15 cellular contexts compared by ENCODE assay signal in the genomic region with DNA sequence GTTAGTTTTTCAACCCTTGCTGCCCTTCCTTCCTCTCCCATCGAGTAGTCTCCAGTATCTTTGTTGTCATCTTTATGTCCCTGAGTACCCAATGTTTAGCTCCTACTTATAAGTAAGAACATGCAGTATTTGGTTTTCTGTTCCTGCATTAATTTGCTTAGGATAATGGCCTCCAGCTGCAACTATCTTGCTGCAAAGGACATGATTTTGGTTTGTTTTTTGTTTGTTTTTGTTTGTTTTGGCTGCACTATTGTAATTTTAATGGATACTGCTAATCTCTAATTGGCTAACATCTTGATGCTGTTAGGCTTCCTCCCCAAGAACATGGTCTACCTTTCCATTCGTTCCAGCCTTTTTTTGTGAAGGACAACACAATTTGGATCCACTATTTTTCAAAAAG. TPM values are rescaled to one million over a fixed set of nuclear protein-coding genes. Genes with fewer than 3 reads are reported as not detected.
DNase-seq lines count a peak whose midpoint lies in the region; ATAC-seq and TF ChIP-seq lines count a peak whose summit lies in the region.
"Had no signal": no experiment of that assay in that cellular context is flagged by ENCODE, and none has a peak within 500 bp of the region (broad histone marks: within the 10 kb centered on the region; RNA-seq: fewer than 3 reads in every experiment).

No MANE protein-coding gene starts in this region.

- no peak overlapping the region for H3K4me3 ChIP-seq in Loucy (ENCODE audit: low read length, poor library complexity, severe bottlenecking)

- H3K27me3 Mint-ChIP-seq in activated naive CD4-positive, alpha-beta T cell treated with anti-CD3 and anti-CD28 coated beads, Interleukin-2, amount 50 U/mL, for 24 hours, result no peaks in the 10 kb centered on the region
- H3K27me3 Mint-ChIP-seq in activated naive CD4-positive, alpha-beta T cell treated with anti-CD3 and anti-CD28 coated beads, Interleukin-2, amount 10 ng/mL, durations not matched to agents 7 days and 5 days, result peaks cover 4% of the 10 kb centered on the region
- no peaks in the 10 kb centered on the region for H3K27me3 Mint-ChIP-seq in activated CD4-positive, alpha-beta memory T cell treated with anti-CD3 and anti-CD28 coated beads, Interleukin-2, amount 10 ng/mL, durations not matched to agents 7 days and 5 days

- POLR2A ChIA-PET in activated CD4-positive, alpha-beta memory T cell treated with anti-CD3 and anti-CD28 coated beads, Interleukin-2, amount 10 ng/mL, durations not matched to agents 7 days and 5 days (lab: Charles Lee), result interaction anchor here (1.5 to 2.4 kb wide), 6 partner anchors 14 to 33 kb away, joined by 3 to 11 read pairs (median 6); a partner anchor contains a TSS

- no peak for TF ChIP-seq CTCF in Loucy (conservative IDR thresholded peaks at IDR 0.05; ENCODE audit: low read length)

- no peak for ATAC-seq in GM19351 (IDR thresholded peaks at IDR 0.05; ENCODE audit: unreplicated experiment)
- ATAC-seq: Panc1 had no signal

- no peaks in the 10 kb centered on the region for H3K36me3 ChIP-seq in Loucy (ENCODE audit: insufficient read depth, low read length)

- CTCF ChIA-PET in activated naive CD4-positive, alpha-beta T cell treated with anti-CD3 and anti-CD28 coated beads, Interleukin-2, amount 10 ng/mL, durations not matched to agents 7 days and 5 days (lab: Charles Lee), result interaction anchor here (1.0 kb wide), 1 partner anchor 67 kb away, joined by 3 read pairs; no protein-coding TSS in a partner anchor
- CTCF ChIA-PET in activated CD4-positive, alpha-beta memory T cell treated with anti-CD3 and anti-CD28 coated beads, Interleukin-2, amount 10 ng/mL, durations not matched to agents 7 days and 5 days (lab: Charles Lee), result interaction anchor here (1.2 to 2.1 kb wide), 2 partner anchors 30 to 48 kb away, joined by 3 to 11 read pairs; no protein-coding TSS in a partner anchor

- peak overlapping the region; percentile 46 for H3K27ac Mint-ChIP-seq in activated naive CD4-positive, alpha-beta T cell treated with anti-CD3 and anti-CD28 coated beads, Interleukin-2, amount 50 U/mL, for 24 hours
- H3K27ac Mint-ChIP-seq in activated naive CD4-positive, alpha-beta T cell treated with anti-CD3 and anti-CD28 coated beads, Interleukin-2, amount 10 ng/mL, durations not matched to agents 7 days and 5 days, result no peak overlapping the region
- peak overlapping the region; percentile 52 for H3K27ac Mint-ChIP-seq in activated CD4-positive, alpha-beta memory T cell treated with anti-CD3 and anti-CD28 coated beads, Interleukin-2, amount 10 ng/mL, durations not matched to agents 7 days and 5 days

- H3K9ac ChIP-seq in Loucy (ENCODE audit: low read depth, low read length, poor library complexity, severe bottlenecking), result no peak overlapping the region

- no peaks in the 10 kb centered on the region for H3K27me3 ChIP-seq in Loucy (ENCODE audit: insufficient read depth, low read length, poor library complexity, severe bottlenecking)

- no peak overlapping the region for H2AFZ ChIP-seq in Loucy (ENCODE audit: low read length)

- no peaks in the 10 kb centered on the region for H3K36me3 Mint-ChIP-seq in activated naive CD4-positive, alpha-beta T cell treated with anti-CD3 and anti-CD28 coated beads, Interleukin-2, amount 50 U/mL, for 24 hours
- peaks cover 4% of the 10 kb centered on the region for H3K36me3 Mint-ChIP-seq in activated naive CD4-positive, alpha-beta T cell treated with anti-CD3 and anti-CD28 coated beads, Interleukin-2, amount 10 ng/mL, durations not matched to agents 7 days and 5 days
- peaks cover 10% of the 10 kb centered on the region for H3K36me3 Mint-ChIP-seq in activated CD4-positive, alpha-beta memory T cell treated with anti-CD3 and anti-CD28 coated beads, Interleukin-2, amount 10 ng/mL, durations not matched to agents 7 days and 5 days (ENCODE audit: low read depth)

- no peak for DNase-seq in activated naive CD4-positive, alpha-beta T cell treated with anti-CD3 and anti-CD28 coated beads, Interleukin-2, amount 10 ng/mL, durations not matched to agents 7 days and 5 days
- no peak for DNase-seq in activated CD4-positive, alpha-beta memory T cell treated with anti-CD3 and anti-CD28 coated beads, Interleukin-2, amount 10 ng/mL, durations not matched to agents 7 days and 5 days
- no peak for DNase-seq in amniotic stem cell (lab: John Stamatoyannopoulos, UW)
- DNase-seq in pons (ENCODE audit: low spot score), result no peak
- DNase-seq: EL, H7, NCI-H1105 treated with DMSO at 0.1 percent for 48 hours, NCI-H1694 treated with DMSO at 0.1 percent for 48 hours, NCI-H446 treated with DMSO at 0.1 percent for 48 hours, NCI-H69, T-helper 1 cell had no signal

- H3K4me3 Mint-ChIP-seq in activated naive CD4-positive, alpha-beta T cell treated with anti-CD3 and anti-CD28 coated beads, Interleukin-2, amount 50 U/mL, for 24 hours, result no peak overlapping the region
- no peak overlapping the region for H3K4me3 Mint-ChIP-seq in activated naive CD4-positive, alpha-beta T cell treated with anti-CD3 and anti-CD28 coated beads, Interleukin-2, amount 10 ng/mL, durations not matched to agents 7 days and 5 days
- H3K4me3 Mint-ChIP-seq in activated CD4-positive, alpha-beta memory T cell treated with anti-CD3 and anti-CD28 coated beads, Interleukin-2, amount 10 ng/mL, durations not matched to agents 7 days and 5 days, result no peak overlapping the region

- peaks cover 5% of the 10 kb centered on the region; the same call in 1 of the 2 replicates for H3K9me3 ChIP-seq in Loucy (ENCODE audit: insufficient read depth, low read depth, low read length)

- no peaks in the 10 kb centered on the region for H4K20me1 ChIP-seq in Loucy (ENCODE audit: insufficient read depth, low read length, poor library complexity, severe bottlenecking)

- peaks cover 5% of the 10 kb centered on the region; the same call in 1 of the 2 replicates for H3F3A ChIP-seq in Loucy (ENCODE audit: low read depth)

- peaks cover 18% of the 10 kb centered on the region for H3K4me1 ChIP-seq in Loucy (ENCODE audit: insufficient read depth, low read length, poor library complexity, severe bottlenecking)

- peaks cover 10% of the 10 kb centered on the region for H3K4me1 Mint-ChIP-seq in activated naive CD4-positive, alpha-beta T cell treated with anti-CD3 and anti-CD28 coated beads, Interleukin-2, amount 50 U/mL, for 24 hours
- peaks cover 29% of the 10 kb centered on the region for H3K4me1 Mint-ChIP-seq in activated naive CD4-positive, alpha-beta T cell treated with anti-CD3 and anti-CD28 coated beads, Interleukin-2, amount 10 ng/mL, durations not matched to agents 7 days and 5 days
- H3K4me1 Mint-ChIP-seq in activated CD4-positive, alpha-beta memory T cell treated with anti-CD3 and anti-CD28 coated beads, Interleukin-2, amount 10 ng/mL, durations not matched to agents 7 days and 5 days, result peaks cover 41% of the 10 kb centered on the region

- H3K4me2 ChIP-seq in Loucy (ENCODE audit: low read depth, low read length, poor library complexity, severe bottlenecking), result peak overlapping the region; percentile 55

- H3K9me3 Mint-ChIP-seq in activated naive CD4-positive, alpha-beta T cell treated with anti-CD3 and anti-CD28 coated beads, Interleukin-2, amount 50 U/mL, for 24 hours, result no peaks in the 10 kb centered on the region
- H3K9me3 Mint-ChIP-seq in activated naive CD4-positive, alpha-beta T cell treated with anti-CD3 and anti-CD28 coated beads, Interleukin-2, amount 10 ng/mL, durations not matched to agents 7 days and 5 days, result peaks cover 7% of the 10 kb centered on the region
- peaks cover 6% of the 10 kb centered on the region for H3K9me3 Mint-ChIP-seq in activated CD4-positive, alpha-beta memory T cell treated with anti-CD3 and anti-CD28 coated beads, Interleukin-2, amount 10 ng/mL, durations not matched to agents 7 days and 5 days

- no peaks in the 10 kb centered on the region for H3K79me2 ChIP-seq in Loucy (ENCODE audit: insufficient read depth, low read length)

- H3K9me2 ChIP-seq in Loucy (replicated peaks; ENCODE audit: low read depth, low read length), result no peaks in the 10 kb centered on the region

RNA-seq across cellular contexts. Expression of a gene that starts 31.2 kb away (rescaled TPM):
- total RNA-seq in activated CD4-positive, alpha-beta memory T cell treated with anti-CD3 and anti-CD28 coated beads, Interleukin-2, amount 10 ng/mL, durations not matched to agents 7 days and 5 days, result 100 to 1,000 TPM; 104 to 119 TPM

RNA-seq across cellular contexts. Expression of a gene that starts 32.0 kb away (rescaled TPM):
- 10 to 100 TPM; 94.7 to 97.4 TPM for total RNA-seq in activated CD4-positive, alpha-beta memory T cell treated with anti-CD3 and anti-CD28 coated beads, Interleukin-2, amount 10 ng/mL, durations not matched to agents 7 days and 5 days
